Comparison of ENCODE assay signal across 23 cellular contexts in the genomic region with DNA sequence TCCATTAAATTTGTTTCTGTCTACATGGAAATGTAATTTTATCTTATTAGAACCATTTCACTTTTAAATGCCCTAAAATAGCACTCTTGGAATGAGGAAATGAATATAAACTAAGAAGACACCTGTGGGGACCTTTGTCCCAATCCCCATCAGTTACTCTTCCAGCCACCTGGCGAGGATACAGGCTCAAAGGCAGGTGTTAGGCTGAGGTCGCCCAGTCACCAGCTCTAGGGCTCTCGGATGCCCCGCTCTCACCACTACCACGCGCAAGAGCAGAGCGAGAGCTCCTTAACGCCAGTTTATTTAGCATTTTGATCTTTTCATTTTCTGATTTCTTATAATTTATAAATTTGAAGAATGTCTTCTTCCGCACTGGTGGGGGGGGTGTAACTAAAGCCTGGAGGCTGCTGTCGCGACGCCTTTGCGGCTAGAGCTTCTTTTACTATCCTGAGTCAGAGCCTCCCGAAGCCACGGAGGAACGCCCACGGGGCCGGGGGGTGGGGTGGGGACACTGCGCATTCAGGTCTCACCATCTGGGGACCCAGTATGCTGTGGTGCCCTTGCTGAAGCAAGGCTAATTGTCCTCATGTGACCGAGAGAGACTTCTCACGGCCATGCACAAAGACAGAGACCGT. TPM values are rescaled to one million over a fixed set of nuclear protein-coding genes. Genes with fewer than 3 reads are reported as not detected.
DNase-seq lines count a peak whose midpoint lies in the region; ATAC-seq and TF ChIP-seq lines count a peak whose summit lies in the region.
"Had no signal": no experiment of that assay in that cellular context is flagged by ENCODE, and none has a peak within 500 bp of the region (broad histone marks: within the 10 kb centered on the region; RNA-seq: fewer than 3 reads in every experiment).

No MANE protein-coding gene starts in this region.

- peak; percentile 51 for DNase-seq in cardiac septum (ENCODE audit: low spot score)
- DNase-seq in left cardiac atrium = no peak
- no peak for DNase-seq in SK-N-MC (ENCODE audit: low read depth, low spot score)
- DNase-seq in mesenteric fat pad (ENCODE audit: low spot score) = peak; percentile 69
- peak; percentile 40 for DNase-seq in spleen
- no peak for DNase-seq in stimulated activated CD4-positive, alpha-beta T cell treated with anti-CD3 and anti-CD28 coated beads, Interleukin-4, amount 100 ng/mL, for 1 hour
- no peak for DNase-seq in activated naive CD4-positive, alpha-beta T cell (lab: John Stamatoyannopoulos, UW)
- DNase-seq: activated CD4-positive, alpha-beta T cell treated with anti-CD3 and anti-CD28 coated beads for 36 hours; activated CD8-positive, alpha-beta T cell treated with anti-CD3 and anti-CD28 coated beads, Interleukin-2, amount 10 ng/mL, durations not matched to agents 7 days and 5 days; CD4-positive, alpha-beta memory T cell; cortex of kidney; KG1; left lung; MG63; naive B cell; NCI-H1105 treated with DMSO at 0.1 percent for 48 hours; NCI-H2081 treated with DMSO at 0.1 percent for 48 hours; NCI-H226; SIG-M5 had no signal

- no peaks in the 10 kb centered on the region for H3K9me3 ChIP-seq in SK-N-MC (ENCODE audit: low read depth, low read length)
- H3K9me3 ChIP-seq in spleen = no peaks in the 10 kb centered on the region
- no peaks in the 10 kb centered on the region for H3K9me3 ChIP-seq in gastroesophageal sphincter
- H3K9me3 ChIP-seq: A549, left lung, MG63, thoracic aorta had no signal

- no peak for TF ChIP-seq EP300 in gastroesophageal sphincter (IDR thresholded peaks at IDR 0.05)

- TF ChIP-seq POLR2A in spleen (IDR thresholded peaks at IDR 0.05) = no peak
- TF ChIP-seq POLR2A in gastroesophageal sphincter (IDR thresholded peaks at IDR 0.05) = no peak

- H3K4me3 ChIP-seq in SK-N-MC (peak overlapping the region; percentile 68), spleen (no peak overlapping the region), gastroesophageal sphincter (no peak overlapping the region)
- H3K4me3 ChIP-seq: A549, left lung, MG63, skin epidermis, thoracic aorta had no signal

- H3K27me3 ChIP-seq in spleen (replicated peaks in 1 of 7) (no peaks in the 10 kb centered on the region), gastroesophageal sphincter (peaks cover 3% of the 10 kb centered on the region)
- H3K27me3 ChIP-seq: left lung, MG63 had no signal

- TF ChIP-seq CTCF in spleen (IDR thresholded peaks at IDR 0.05 in 8 of 11, conservative IDR thresholded peaks at IDR 0.05 in 3 of 11) (no peak), gastroesophageal sphincter (IDR thresholded peaks at IDR 0.05) (no peak)

- peak overlapping the region; percentile 94 for H3K27ac ChIP-seq in SK-N-MC
- no peak overlapping the region for H3K27ac ChIP-seq in spleen
- no peak overlapping the region for H3K27ac ChIP-seq in gastroesophageal sphincter
- H3K27ac ChIP-seq: A549, left lung, skin epidermis, thoracic aorta had no signal

- H3K9ac ChIP-seq in SK-N-MC (ENCODE audit: insufficient read length) = peak overlapping the region; percentile 62

- H3K4me1 ChIP-seq in spleen (peaks cover 0 to 14% (median 0%) of the 10 kb centered on the region in 6 donors), gastroesophageal sphincter (no peaks in the 10 kb centered on the region)
- H3K4me1 ChIP-seq: left lung had no signal

- ATAC-seq in left cardiac atrium (no peak), gastroesophageal sphincter (no peak)
- ATAC-seq: A549; activated CD4-positive, alpha-beta T cell treated with anti-CD3 and anti-CD28 coated beads for 36 hours; activated CD8-positive, alpha-beta T cell treated with anti-CD3 and anti-CD28 coated beads, Interleukin-2, amount 10 ng/mL, durations not matched to agents 7 days and 5 days had no signal

- WGBS in spleen, 5 donors = 86 to 93% (median 92%) methylated on average over 22 of the region's 22 CpGs
- 95 to 98% methylated on average over 8 to 14 of the region's 22 CpGs for WGBS in gastroesophageal sphincter (ENCODE audit: low coverage in 1 of 2), 2 donors

- intact Hi-C loops in cardiac septum (cut with DNase I) (no loop called here), left cardiac atrium (cut with DNase I) (no loop called here), spleen (cut with DNase I; ENCODE audit: low total_unique reads) (no loop called here)

- H3K36me3 ChIP-seq in SK-N-MC (ENCODE audit: insufficient read depth, low read length) (no peaks in the 10 kb centered on the region), spleen (no peaks in the 10 kb centered on the region), gastroesophageal sphincter (no peaks in the 10 kb centered on the region)
- H3K36me3 ChIP-seq: left lung, MG63, thoracic aorta had no signal

RNA-seq across cellular contexts. Expression of a gene that starts 38.7 kb away (rescaled TPM):
- total RNA-seq in cardiac septum (67.1 TPM), left cardiac atrium (10 to 100 TPM; 53.9 to 57.1 TPM), mesenteric fat pad (82.3 TPM), spleen (100 to 1,000 TPM in 5 of 7 donors, 10 to 100 TPM in 2; 71.3 to 148 (median 133) TPM), gastroesophageal sphincter (10 to 100 TPM; 60.7 to 98.4 (median 79.7) TPM)
- polyA plus RNA-seq in spleen = 10 to 100 TPM in 2 of 3 donors, 1 to 10 TPM in 1; 7.4 to 24.1 (median 12.1) TPM

Comparison
In these comparisons a context has a peak if more than half of its experiments do, and no peak if none do; other contexts are left out.
1. DNase-seq: peak in cardiac septum (single experiment), mesenteric fat pad (single experiment) and spleen (single experiment); none in left cardiac atrium (single experiment), SK-N-MC (single experiment), stimulated activated CD4-positive, alpha-beta T cell treated with anti-CD3 and anti-CD28 coated beads, Interleukin-4, amount 100 ng/mL, for 1 hour (single experiment) and activated naive CD4-positive, alpha-beta T cell (0 of 4).